8 cellular contexts compared by ENCODE assay signal in the genomic region with DNA sequence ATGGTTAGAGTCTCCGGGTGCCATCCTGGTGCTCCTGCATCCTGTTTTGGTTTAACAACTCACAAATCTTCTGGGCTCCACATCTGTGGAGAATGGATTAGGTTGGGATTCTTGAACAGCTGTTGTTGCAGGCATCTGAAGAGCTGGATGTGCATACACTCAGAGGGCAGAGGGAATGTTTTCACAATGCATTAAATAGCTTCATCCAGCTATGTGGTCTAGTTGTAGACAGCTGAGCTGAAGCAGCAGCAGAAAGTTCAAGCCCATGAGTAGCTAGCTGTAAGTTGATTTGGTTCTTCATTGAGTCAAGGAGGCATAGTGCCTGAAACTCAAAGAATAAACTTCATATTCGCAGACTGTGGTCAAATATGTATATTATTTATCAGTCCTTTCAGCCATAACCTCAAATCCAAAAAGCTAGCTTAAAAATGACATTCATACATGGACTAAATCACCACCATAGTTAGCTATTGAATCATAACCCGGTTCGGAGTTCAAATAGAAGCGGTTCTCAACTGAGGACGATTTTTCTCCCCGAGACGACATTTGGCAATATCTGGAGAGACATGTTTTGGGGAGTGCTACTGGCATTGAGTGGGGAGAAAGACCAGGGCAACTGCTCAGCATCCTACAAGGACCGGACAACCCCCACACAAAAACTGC. TPM values are rescaled to one million over a fixed set of nuclear protein-coding genes. Genes with fewer than 3 reads are reported as not detected.
DNase-seq lines count a peak whose midpoint lies in the region; ATAC-seq, FAIRE-seq and TF ChIP-seq lines count a peak whose summit lies in the region.

No MANE protein-coding gene starts in this region.

- ATAC-seq in pancreas: no peak
- ATAC-seq in HG03108 (IDR thresholded peaks at IDR 0.05; ENCODE audit: unreplicated experiment): no peak

- DNase-seq in EH (ENCODE audit: low read depth) (peak; percentile 45), NCI-H524 treated with DMSO at 0.1 percent for 48 hours (lab: John Stamatoyannopoulos, UW) (peak; percentile 8), pancreas (no peak), epidermal melanocyte (ENCODE audit: insufficient read length, low spot score) (no peak), posterior vena cava (ENCODE audit: low spot score) (no peak), frontal cortex (ENCODE audit: low spot score in 2 of 2) (no peak)
- DNase-seq in effector memory CD4-positive, alpha-beta T cell: no peak

- peaks cover 3% of the 10 kb centered on the region for H3K4me1 ChIP-seq in effector memory CD4-positive, alpha-beta T cell (ENCODE audit: control insufficient read depth, insufficient read depth, low read length, poor library complexity, severe bottlenecking)
- H3K4me1 ChIP-seq in pancreas: peaks cover 2 to 48% (median 7%) of the 10 kb centered on the region in 3 donors

- 43 to 46% methylated on average over 9 of the region's 9 CpGs for WGBS in pancreas, 2 donors

- no peaks in the 10 kb centered on the region for H3K9me3 ChIP-seq in effector memory CD4-positive, alpha-beta T cell (ENCODE audit: control insufficient read depth, low read length)
- no peaks in the 10 kb centered on the region for H3K9me3 ChIP-seq in pancreas

- no peaks in the 10 kb centered on the region for H3K27me3 ChIP-seq in effector memory CD4-positive, alpha-beta T cell (replicated peaks; ENCODE audit: control insufficient read depth, insufficient read depth, low read length, poor library complexity, severe bottlenecking)
- H3K27me3 ChIP-seq in pancreas: no peaks in the 10 kb centered on the region

- no peak for FAIRE-seq in pancreas (lab: Jason Lieb, UNC)
- FAIRE-seq in frontal cortex (lab: Jason Lieb, UNC): no peak

- H3K4me3 ChIP-seq in effector memory CD4-positive, alpha-beta T cell (ENCODE audit: insufficient read depth, low read depth, low read length, poor library complexity, severe bottlenecking): peak overlapping the region; percentile 73
- H3K4me3 ChIP-seq in pancreas: peak overlapping the region in 3 of 4 donors; percentile 82 to 95 (median 94)

- peaks cover 4% of the 10 kb centered on the region for H3K36me3 ChIP-seq in effector memory CD4-positive, alpha-beta T cell (ENCODE audit: control insufficient read depth, insufficient read depth, low read length)
- H3K36me3 ChIP-seq in pancreas: no peaks in the 10 kb centered on the region

- intact Hi-C loops in pancreas (cut with DNase I) (loop anchor here in 1 of 3 donors (10.0 kb wide), 1 partner anchor 54 kb away; no protein-coding TSS in a partner anchor), posterior vena cava (cut with DNase I) (loop anchor here in 1 of 2 donors (5.0 kb wide), 1 partner anchor 491 kb away; no protein-coding TSS in a partner anchor)

- no peak for TF ChIP-seq CTCF in pancreas (IDR thresholded peaks at IDR 0.05)

- H3K27ac ChIP-seq in effector memory CD4-positive, alpha-beta T cell (ENCODE audit: insufficient read depth, low read length, poor library complexity, severe bottlenecking): peak overlapping the region; percentile 75
- peak overlapping the region in 3 of 4 donors; percentile 88 to 94 (median 92) for H3K27ac ChIP-seq in pancreas

RNA-seq across cellular contexts. Expression of a gene that starts 0.9 kb away (rescaled TPM):
- total RNA-seq in pancreas (10 to 100 TPM; 14.0 to 29.7 (median 16.7) TPM), posterior vena cava (10 to 100 TPM; 54.0 to 55.2 TPM), frontal cortex (24.9 TPM)
- 10 to 100 TPM; 10.7 to 25.7 TPM for polyA plus RNA-seq in pancreas

RNA-seq across cellular contexts. Expression of a gene that starts 2.2 kb away (rescaled TPM):
- total RNA-seq in pancreas: 10 to 100 TPM; 24.7 to 38.8 (median 33.6) TPM
- 10 to 100 TPM; 16.5 to 21.8 TPM for polyA plus RNA-seq in pancreas
- total RNA-seq in posterior vena cava: 10 to 100 TPM; 44.9 to 48.0 TPM
- 20.4 TPM for total RNA-seq in frontal cortex

RNA-seq across cellular contexts. Expression of a gene that starts 50.0 kb away (rescaled TPM):
- total RNA-seq in pancreas: 1 to 10 TPM; 4.3 to 9.7 (median 5.8) TPM
- polyA plus RNA-seq in pancreas: 10 to 100 TPM in 1 of 2 donors, 1 to 10 TPM in 1; 6.8 to 17.0 TPM
- 1 to 10 TPM; 6.7 to 9.2 TPM for total RNA-seq in posterior vena cava
- total RNA-seq in frontal cortex: 113 TPM

Comparison
In these comparisons a context has a peak if more than half of its experiments do, and no peak if none do; other contexts are left out.
1. DNase-seq: peak in EH (single experiment) and NCI-H524 treated with DMSO at 0.1 percent for 48 hours (single experiment); none in effector memory CD4-positive, alpha-beta T cell (0 of 3), pancreas (0 of 6), epidermal melanocyte (single experiment), posterior vena cava (single experiment) and frontal cortex (0 of 2).
2. RNA of a gene that starts 50.0 kb away (total RNA-seq): 113 TPM in frontal cortex (single experiment); 6.7 to 9.2 TPM in posterior vena cava and 4.3 to 9.7 TPM in pancreas; every median in the first group is over 10 times any median in the second.